In genomic region chr9:99222416-99223280, GRCh38 we compare ENCODE assay signal across 8 cellular contexts. TPM values are rescaled to one million over a fixed set of nuclear protein-coding genes. Genes with fewer than 3 reads are reported as not detected.
DNase-seq lines count a peak whose midpoint lies in the region; ATAC-seq lines count a peak whose summit lies in the region.

No MANE protein-coding gene starts in this region.

- no peak for DNase-seq in activated CD4-positive, alpha-beta T cell treated with anti-CD3 and anti-CD28 coated beads, Interleukin-2, amount 10 ng/mL, durations not matched to agents 24 days and 14 days
- no peak for DNase-seq in activated CD4-positive, alpha-beta T cell treated with anti-CD3 and anti-CD28 coated beads for 48 hours
- DNase-seq in activated T-helper 2 cell treated with anti-CD3 and anti-CD28 coated beads, Interferon-gamma antibody, Interleukin-2, Interleukin-4, amounts not matched to agents 10 μg/mL and 5 μg/mL and 100 μg/mL, durations not matched to agents 14 hours and 24 hours and 36 hours (ENCODE audit: low spot score), result no peak
- DNase-seq in iPS DF 6.9 (ENCODE audit: low read depth, low spot score) (no peak), epidermal melanocyte (ENCODE audit: insufficient read length, low spot score) (no peak), NCI-H446 treated with DMSO at 0.1 percent for 48 hours (lab: John Stamatoyannopoulos, UW) (no peak)
- no peak for DNase-seq in stimulated activated effector memory CD8-positive, alpha-beta T cell treated with anti-CD3 and anti-CD28 coated beads, Interleukin-12 subunit alpha, Interleukin-12 subunit beta, amount 100 ng/mL, for 72 hours (ENCODE audit: low spot score in 2 of 2)

- H3K4me1 ChIP-seq in iPS DF 6.9 (ENCODE audit: control insufficient read depth, insufficient read depth, low read length), result no peaks in the 10 kb centered on the region

- no peaks in the 10 kb centered on the region for H3K36me3 ChIP-seq in iPS DF 6.9 (ENCODE audit: control insufficient read depth, insufficient read depth, low read length)

- no peaks in the 10 kb centered on the region for H3K27me3 Mint-ChIP-seq in activated CD4-positive, alpha-beta T cell treated with anti-CD3 and anti-CD28 coated beads, Interleukin-2, amount 10 ng/mL, durations not matched to agents 24 days and 14 days
- no peaks in the 10 kb centered on the region for H3K27me3 Mint-ChIP-seq in activated T-helper 2 cell treated with anti-CD3 and anti-CD28 coated beads, Interferon-gamma antibody, Interleukin-2, Interleukin-4, amounts not matched to agents 10 μg/mL and 5 μg/mL and 100 μg/mL, durations not matched to agents 14 hours and 24 hours and 36 hours (ENCODE audit: low read depth)

- no peak overlapping the region for H3K27ac ChIP-seq in iPS DF 6.9 (ENCODE audit: low read length)

- WGBS in iPS DF 6.9 (ENCODE audit: insufficient coverage, insufficient read length), result no CpG with 5 or more reads among the region's 30 CpGs

- peak overlapping the region; percentile 99 for H3K27ac Mint-ChIP-seq in activated CD4-positive, alpha-beta T cell treated with anti-CD3 and anti-CD28 coated beads, Interleukin-2, amount 10 ng/mL, durations not matched to agents 24 days and 14 days
- H3K27ac Mint-ChIP-seq in activated T-helper 2 cell treated with anti-CD3 and anti-CD28 coated beads, Interferon-gamma antibody, Interleukin-2, Interleukin-4, amounts not matched to agents 10 μg/mL and 5 μg/mL and 100 μg/mL, durations not matched to agents 14 hours and 24 hours and 36 hours, result peak overlapping the region; percentile 100
- peak overlapping the region; percentile 100 for H3K27ac Mint-ChIP-seq in stimulated activated effector memory CD8-positive, alpha-beta T cell treated with anti-CD3 and anti-CD28 coated beads, Interleukin-12 subunit alpha, Interleukin-12 subunit beta, amount 100 ng/mL, for 72 hours

- ATAC-seq in HG03066 (IDR thresholded peaks at IDR 0.05; ENCODE audit: low read depth, unreplicated experiment), result peak; percentile 24
- ATAC-seq in stimulated activated effector memory CD8-positive, alpha-beta T cell treated with anti-CD3 and anti-CD28 coated beads, Interleukin-12 subunit alpha, Interleukin-12 subunit beta, amount 100 ng/mL, for 72 hours, result peak; percentile 57

- peaks cover 54% of the 10 kb centered on the region for H3K36me3 Mint-ChIP-seq in activated CD4-positive, alpha-beta T cell treated with anti-CD3 and anti-CD28 coated beads, Interleukin-2, amount 10 ng/mL, durations not matched to agents 24 days and 14 days (ENCODE audit: low read depth)
- peaks cover 65% of the 10 kb centered on the region for H3K36me3 Mint-ChIP-seq in activated T-helper 2 cell treated with anti-CD3 and anti-CD28 coated beads, Interferon-gamma antibody, Interleukin-2, Interleukin-4, amounts not matched to agents 10 μg/mL and 5 μg/mL and 100 μg/mL, durations not matched to agents 14 hours and 24 hours and 36 hours (ENCODE audit: low read depth)
- peaks cover 84% of the 10 kb centered on the region for H3K36me3 Mint-ChIP-seq in stimulated activated effector memory CD8-positive, alpha-beta T cell treated with anti-CD3 and anti-CD28 coated beads, Interleukin-12 subunit alpha, Interleukin-12 subunit beta, amount 100 ng/mL, for 72 hours

- no peaks in the 10 kb centered on the region for H3K9me3 Mint-ChIP-seq in activated CD4-positive, alpha-beta T cell treated with anti-CD3 and anti-CD28 coated beads, Interleukin-2, amount 10 ng/mL, durations not matched to agents 24 days and 14 days
- no peaks in the 10 kb centered on the region for H3K9me3 Mint-ChIP-seq in activated T-helper 2 cell treated with anti-CD3 and anti-CD28 coated beads, Interferon-gamma antibody, Interleukin-2, Interleukin-4, amounts not matched to agents 10 μg/mL and 5 μg/mL and 100 μg/mL, durations not matched to agents 14 hours and 24 hours and 36 hours
- H3K9me3 Mint-ChIP-seq in stimulated activated effector memory CD8-positive, alpha-beta T cell treated with anti-CD3 and anti-CD28 coated beads, Interleukin-12 subunit alpha, Interleukin-12 subunit beta, amount 100 ng/mL, for 72 hours, result no peaks in the 10 kb centered on the region

- H3K9me3 ChIP-seq in iPS DF 6.9 (ENCODE audit: control insufficient read depth, insufficient read depth, low read length), result no peaks in the 10 kb centered on the region

- peaks cover 47% of the 10 kb centered on the region for H3K4me1 Mint-ChIP-seq in activated CD4-positive, alpha-beta T cell treated with anti-CD3 and anti-CD28 coated beads, Interleukin-2, amount 10 ng/mL, durations not matched to agents 24 days and 14 days
- H3K4me1 Mint-ChIP-seq in activated T-helper 2 cell treated with anti-CD3 and anti-CD28 coated beads, Interferon-gamma antibody, Interleukin-2, Interleukin-4, amounts not matched to agents 10 μg/mL and 5 μg/mL and 100 μg/mL, durations not matched to agents 14 hours and 24 hours and 36 hours (ENCODE audit: low read depth), result peaks cover 45% of the 10 kb centered on the region
- peaks cover 63% of the 10 kb centered on the region for H3K4me1 Mint-ChIP-seq in stimulated activated effector memory CD8-positive, alpha-beta T cell treated with anti-CD3 and anti-CD28 coated beads, Interleukin-12 subunit alpha, Interleukin-12 subunit beta, amount 100 ng/mL, for 72 hours

- H3K4me3 ChIP-seq in iPS DF 6.9 (ENCODE audit: low read length), result peak overlapping the region; percentile 85

- H3K27me3 ChIP-seq in iPS DF 6.9 (ENCODE audit: control insufficient read depth, insufficient read depth, low read length), result no peaks in the 10 kb centered on the region

- intact Hi-C loops in activated CD4-positive, alpha-beta T cell treated with anti-CD3 and anti-CD28 coated beads, Interleukin-2, amount 10 ng/mL, durations not matched to agents 24 days and 14 days (cut with micrococcal nuclease), result loop anchor here (1.0 to 5.0 kb wide), 5 partner anchors 32 to 1130 kb away; partner anchors contain the start of genes ERP44, INVS, TEX10 and TGFBR1
- intact Hi-C loops in activated T-helper 2 cell treated with anti-CD3 and anti-CD28 coated beads, Interferon-gamma antibody, Interleukin-2, Interleukin-4, amounts not matched to agents 10 μg/mL and 5 μg/mL and 100 μg/mL, durations not matched to agents 14 hours and 24 hours and 36 hours (cut with micrococcal nuclease), result loop anchor here (1.0 to 10.0 kb wide), 4 partner anchors 32 to 872 kb away; partner anchors contain the start of genes ERP44, INVS and NR4A3

- H3K4me3 Mint-ChIP-seq in activated CD4-positive, alpha-beta T cell treated with anti-CD3 and anti-CD28 coated beads, Interleukin-2, amount 10 ng/mL, durations not matched to agents 24 days and 14 days, result peak overlapping the region; percentile 97
- H3K4me3 Mint-ChIP-seq in activated T-helper 2 cell treated with anti-CD3 and anti-CD28 coated beads, Interferon-gamma antibody, Interleukin-2, Interleukin-4, amounts not matched to agents 10 μg/mL and 5 μg/mL and 100 μg/mL, durations not matched to agents 14 hours and 24 hours and 36 hours (ENCODE audit: low read depth), result peak overlapping the region; percentile 93
- H3K4me3 Mint-ChIP-seq in stimulated activated effector memory CD8-positive, alpha-beta T cell treated with anti-CD3 and anti-CD28 coated beads, Interleukin-12 subunit alpha, Interleukin-12 subunit beta, amount 100 ng/mL, for 72 hours, result peak overlapping the region; percentile 100

RNA-seq across cellular contexts. Expression of gene SEC61B, which starts 0.6 kb away (rescaled TPM):
- total RNA-seq in activated CD4-positive, alpha-beta T cell treated with anti-CD3 and anti-CD28 coated beads, Interleukin-2, amount 10 ng/mL, durations not matched to agents 24 days and 14 days, result 169 and 170 TPM in 2 replicates
- 208 and 223 TPM in 2 replicates for total RNA-seq in activated T-helper 2 cell treated with anti-CD3 and anti-CD28 coated beads, Interferon-gamma antibody, Interleukin-2, Interleukin-4, amounts not matched to agents 10 μg/mL and 5 μg/mL and 100 μg/mL, durations not matched to agents 14 hours and 24 hours and 36 hours

RNA-seq across cellular contexts. Expression of gene ALG2, which starts 0.9 kb away (rescaled TPM):
- 29.2 and 31.0 TPM in 2 replicates for total RNA-seq in activated CD4-positive, alpha-beta T cell treated with anti-CD3 and anti-CD28 coated beads, Interleukin-2, amount 10 ng/mL, durations not matched to agents 24 days and 14 days
- 39.5 and 41.7 TPM in 2 replicates for total RNA-seq in activated T-helper 2 cell treated with anti-CD3 and anti-CD28 coated beads, Interferon-gamma antibody, Interleukin-2, Interleukin-4, amounts not matched to agents 10 μg/mL and 5 μg/mL and 100 μg/mL, durations not matched to agents 14 hours and 24 hours and 36 hours
